1 cellular context compared by ENCODE assay signal in the genomic region with DNA sequence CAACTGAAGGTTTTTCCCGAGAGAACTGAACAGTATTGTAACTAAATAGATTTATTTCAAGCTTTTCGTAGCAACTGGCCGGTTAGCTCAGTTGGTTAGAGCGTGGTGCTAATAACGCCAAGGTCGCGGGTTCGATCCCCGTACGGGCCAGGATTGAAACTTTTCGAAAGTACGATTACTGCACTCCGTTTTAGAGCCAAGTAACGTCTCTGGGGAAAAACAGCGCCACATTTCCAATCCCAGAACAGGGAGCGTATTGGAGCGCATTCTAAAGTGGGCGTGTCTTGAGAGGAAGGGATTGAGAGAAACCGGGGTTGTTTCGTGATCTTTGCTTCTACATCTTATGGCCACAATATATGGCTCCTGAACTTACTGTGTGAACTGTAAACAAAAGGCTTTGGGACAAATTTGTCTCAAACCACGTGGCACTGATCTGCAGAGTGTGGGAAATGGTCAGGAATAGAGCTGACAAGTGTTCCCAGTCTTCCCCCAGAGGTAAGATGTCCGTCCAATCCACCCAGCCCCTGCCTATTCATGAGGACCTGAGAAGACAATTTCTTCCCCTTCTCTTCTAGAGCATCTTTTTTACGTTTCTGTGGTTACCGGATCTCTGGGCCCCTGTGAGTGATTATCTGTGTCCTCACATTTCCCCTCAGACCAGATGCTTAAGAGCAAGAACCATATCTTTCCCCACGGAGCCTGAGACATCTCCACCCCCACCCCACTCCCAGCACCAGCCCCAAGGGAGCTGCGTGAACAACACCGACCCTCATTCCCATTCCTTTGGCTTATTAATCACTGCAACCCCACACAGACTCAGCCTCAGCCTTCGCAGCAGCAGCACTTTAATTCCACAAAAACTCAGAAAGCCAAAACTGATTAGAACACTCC.
TF ChIP-seq lines count a peak whose summit lies in the region.

No MANE protein-coding gene starts in this region.

TF ChIP-seq in GM12878, 131 proteins besides CTCF, POLR2A, EP300 and RAD21 (continued from another document and continues in another):
- TF ChIP-seq, protein P1, sequence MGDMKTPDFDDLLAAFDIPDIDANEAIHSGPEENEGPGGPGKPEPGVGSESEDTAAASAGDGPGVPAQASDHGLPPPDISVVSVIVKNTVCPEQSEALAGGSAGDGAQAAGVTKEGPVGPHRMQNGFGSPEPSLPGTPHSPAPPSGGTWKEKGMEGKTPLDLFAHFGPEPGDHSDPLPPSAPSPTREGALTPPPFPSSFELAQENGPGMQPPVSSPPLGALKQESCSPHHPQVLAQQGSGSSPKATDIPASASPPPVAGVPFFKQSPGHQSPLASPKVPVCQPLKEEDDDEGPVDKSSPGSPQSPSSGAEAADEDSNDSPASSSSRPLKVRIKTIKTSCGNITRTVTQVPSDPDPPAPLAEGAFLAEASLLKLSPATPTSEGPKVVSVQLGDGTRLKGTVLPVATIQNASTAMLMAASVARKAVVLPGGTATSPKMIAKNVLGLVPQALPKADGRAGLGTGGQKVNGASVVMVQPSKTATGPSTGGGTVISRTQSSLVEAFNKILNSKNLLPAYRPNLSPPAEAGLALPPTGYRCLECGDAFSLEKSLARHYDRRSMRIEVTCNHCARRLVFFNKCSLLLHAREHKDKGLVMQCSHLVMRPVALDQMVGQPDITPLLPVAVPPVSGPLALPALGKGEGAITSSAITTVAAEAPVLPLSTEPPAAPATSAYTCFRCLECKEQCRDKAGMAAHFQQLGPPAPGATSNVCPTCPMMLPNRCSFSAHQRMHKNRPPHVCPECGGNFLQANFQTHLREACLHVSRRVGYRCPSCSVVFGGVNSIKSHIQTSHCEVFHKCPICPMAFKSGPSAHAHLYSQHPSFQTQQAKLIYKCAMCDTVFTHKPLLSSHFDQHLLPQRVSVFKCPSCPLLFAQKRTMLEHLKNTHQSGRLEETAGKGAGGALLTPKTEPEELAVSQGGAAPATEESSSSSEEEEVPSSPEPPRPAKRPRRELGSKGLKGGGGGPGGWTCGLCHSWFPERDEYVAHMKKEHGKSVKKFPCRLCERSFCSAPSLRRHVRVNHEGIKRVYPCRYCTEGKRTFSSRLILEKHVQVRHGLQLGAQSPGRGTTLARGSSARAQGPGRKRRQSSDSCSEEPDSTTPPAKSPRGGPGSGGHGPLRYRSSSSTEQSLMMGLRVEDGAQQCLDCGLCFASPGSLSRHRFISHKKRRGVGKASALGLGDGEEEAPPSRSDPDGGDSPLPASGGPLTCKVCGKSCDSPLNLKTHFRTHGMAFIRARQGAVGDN (IDR thresholded peaks at IDR 0.05) = no peak
- 0 out of 4 replicates have a peak, but pooled peaks of 1 of the 2 experiments have one; percentile 13 for TF ChIP-seq BHLHE40 (IDR thresholded peaks at IDR 0.05; ENCODE audit: borderline replicate concordance in 1 of 2, low read depth in 2 of 2, low read length in 1 of 2)
- no peak for TF ChIP-seq CHD4 (IDR thresholded peaks at IDR 0.05)
- peak; percentile 98 for TF ChIP-seq ZSCAN29 (IDR thresholded peaks at IDR 0.05)
- TF ChIP-seq, protein P2, sequence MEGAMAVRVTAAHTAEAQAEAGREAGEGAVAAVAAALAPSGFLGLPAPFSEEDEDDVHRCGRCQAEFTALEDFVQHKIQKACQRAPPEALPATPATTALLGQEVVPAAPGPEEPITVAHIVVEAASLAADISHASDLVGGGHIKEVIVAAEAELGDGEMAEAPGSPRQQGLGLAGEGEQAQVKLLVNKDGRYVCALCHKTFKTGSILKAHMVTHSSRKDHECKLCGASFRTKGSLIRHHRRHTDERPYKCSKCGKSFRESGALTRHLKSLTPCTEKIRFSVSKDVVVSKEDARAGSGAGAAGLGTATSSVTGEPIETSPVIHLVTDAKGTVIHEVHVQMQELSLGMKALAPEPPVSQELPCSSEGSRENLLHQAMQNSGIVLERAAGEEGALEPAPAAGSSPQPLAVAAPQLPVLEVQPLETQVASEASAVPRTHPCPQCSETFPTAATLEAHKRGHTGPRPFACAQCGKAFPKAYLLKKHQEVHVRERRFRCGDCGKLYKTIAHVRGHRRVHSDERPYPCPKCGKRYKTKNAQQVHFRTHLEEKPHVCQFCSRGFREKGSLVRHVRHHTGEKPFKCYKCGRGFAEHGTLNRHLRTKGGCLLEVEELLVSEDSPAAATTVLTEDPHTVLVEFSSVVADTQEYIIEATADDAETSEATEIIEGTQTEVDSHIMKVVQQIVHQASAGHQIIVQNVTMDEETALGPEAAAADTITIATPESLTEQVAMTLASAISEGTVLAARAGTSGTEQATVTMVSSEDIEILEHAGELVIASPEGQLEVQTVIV (IDR thresholded peaks at IDR 0.05; ENCODE audit: borderline replicate concordance, partially characterized antibody) = no peak
- no peak for TF ChIP-seq NR2C2 (IDR thresholded peaks at IDR 0.05; ENCODE audit: borderline replicate concordance, control insufficient read depth, insufficient read length, low read depth)
- no peak for TF ChIP-seq SUZ12 (IDR thresholded peaks at IDR 0.05; ENCODE audit: unreplicated experiment)
- TF ChIP-seq FOXM1 (IDR thresholded peaks at IDR 0.05; ENCODE audit: low read depth, low read length) = peak; percentile 79
- peak; percentile 28; the same call in 1 of the 2 replicates for TF ChIP-seq NR2F1 (conservative IDR thresholded peaks at IDR 0.05)
- TF ChIP-seq YY1 (IDR thresholded peaks at IDR 0.05; ENCODE audit: low read depth, low read length) = peak; percentile 76
- peak; percentile 30 for TF ChIP-seq IKZF1 (conservative IDR thresholded peaks at IDR 0.05)
- TF ChIP-seq FOXK2 (IDR thresholded peaks at IDR 0.05) = no peak
- TF ChIP-seq GATAD2B (conservative IDR thresholded peaks at IDR 0.05; ENCODE audit: low read depth) = no peak
- no peak for TF ChIP-seq ETV6 (conservative IDR thresholded peaks at IDR 0.05 in 1 of 2, IDR thresholded peaks at IDR 0.05 in 1 of 2; ENCODE audit: borderline replicate concordance in 1 of 2, low read depth in 1 of 2)
- TF ChIP-seq, protein P3, sequence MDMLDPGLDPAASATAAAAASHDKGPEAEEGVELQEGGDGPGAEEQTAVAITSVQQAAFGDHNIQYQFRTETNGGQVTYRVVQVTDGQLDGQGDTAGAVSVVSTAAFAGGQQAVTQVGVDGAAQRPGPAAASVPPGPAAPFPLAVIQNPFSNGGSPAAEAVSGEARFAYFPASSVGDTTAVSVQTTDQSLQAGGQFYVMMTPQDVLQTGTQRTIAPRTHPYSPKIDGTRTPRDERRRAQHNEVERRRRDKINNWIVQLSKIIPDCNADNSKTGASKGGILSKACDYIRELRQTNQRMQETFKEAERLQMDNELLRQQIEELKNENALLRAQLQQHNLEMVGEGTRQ (IDR thresholded peaks at IDR 0.05; ENCODE audit: borderline replicate concordance, low read depth, low read length) = no peak
- no peak for TF ChIP-seq ZNF622 (IDR thresholded peaks at IDR 0.05)
- TF ChIP-seq HDAC2 (IDR thresholded peaks at IDR 0.05) = no peak
- no peak for TF ChIP-seq RBBP5 (conservative IDR thresholded peaks at IDR 0.05)
- TF ChIP-seq YBX1 (IDR thresholded peaks at IDR 0.05) = no peak
- TF ChIP-seq, protein P4, sequence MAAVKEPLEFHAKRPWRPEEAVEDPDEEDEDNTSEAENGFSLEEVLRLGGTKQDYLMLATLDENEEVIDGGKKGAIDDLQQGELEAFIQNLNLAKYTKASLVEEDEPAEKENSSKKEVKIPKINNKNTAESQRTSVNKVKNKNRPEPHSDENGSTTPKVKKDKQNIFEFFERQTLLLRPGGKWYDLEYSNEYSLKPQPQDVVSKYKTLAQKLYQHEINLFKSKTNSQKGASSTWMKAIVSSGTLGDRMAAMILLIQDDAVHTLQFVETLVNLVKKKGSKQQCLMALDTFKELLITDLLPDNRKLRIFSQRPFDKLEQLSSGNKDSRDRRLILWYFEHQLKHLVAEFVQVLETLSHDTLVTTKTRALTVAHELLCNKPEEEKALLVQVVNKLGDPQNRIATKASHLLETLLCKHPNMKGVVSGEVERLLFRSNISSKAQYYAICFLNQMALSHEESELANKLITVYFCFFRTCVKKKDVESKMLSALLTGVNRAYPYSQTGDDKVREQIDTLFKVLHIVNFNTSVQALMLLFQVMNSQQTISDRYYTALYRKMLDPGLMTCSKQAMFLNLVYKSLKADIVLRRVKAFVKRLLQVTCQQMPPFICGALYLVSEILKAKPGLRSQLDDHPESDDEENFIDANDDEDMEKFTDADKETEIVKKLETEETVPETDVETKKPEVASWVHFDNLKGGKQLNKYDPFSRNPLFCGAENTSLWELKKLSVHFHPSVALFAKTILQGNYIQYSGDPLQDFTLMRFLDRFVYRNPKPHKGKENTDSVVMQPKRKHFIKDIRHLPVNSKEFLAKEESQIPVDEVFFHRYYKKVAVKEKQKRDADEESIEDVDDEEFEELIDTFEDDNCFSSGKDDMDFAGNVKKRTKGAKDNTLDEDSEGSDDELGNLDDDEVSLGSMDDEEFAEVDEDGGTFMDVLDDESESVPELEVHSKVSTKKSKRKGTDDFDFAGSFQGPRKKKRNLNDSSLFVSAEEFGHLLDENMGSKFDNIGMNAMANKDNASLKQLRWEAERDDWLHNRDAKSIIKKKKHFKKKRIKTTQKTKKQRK (IDR thresholded peaks at IDR 0.05; ENCODE audit: low read depth, low read length) = no peak
- peak; percentile 75; the same call in 1 of the 2 replicates for TF ChIP-seq PML (IDR thresholded peaks at IDR 0.05; ENCODE audit: low read length)
- TF ChIP-seq, protein P5, sequence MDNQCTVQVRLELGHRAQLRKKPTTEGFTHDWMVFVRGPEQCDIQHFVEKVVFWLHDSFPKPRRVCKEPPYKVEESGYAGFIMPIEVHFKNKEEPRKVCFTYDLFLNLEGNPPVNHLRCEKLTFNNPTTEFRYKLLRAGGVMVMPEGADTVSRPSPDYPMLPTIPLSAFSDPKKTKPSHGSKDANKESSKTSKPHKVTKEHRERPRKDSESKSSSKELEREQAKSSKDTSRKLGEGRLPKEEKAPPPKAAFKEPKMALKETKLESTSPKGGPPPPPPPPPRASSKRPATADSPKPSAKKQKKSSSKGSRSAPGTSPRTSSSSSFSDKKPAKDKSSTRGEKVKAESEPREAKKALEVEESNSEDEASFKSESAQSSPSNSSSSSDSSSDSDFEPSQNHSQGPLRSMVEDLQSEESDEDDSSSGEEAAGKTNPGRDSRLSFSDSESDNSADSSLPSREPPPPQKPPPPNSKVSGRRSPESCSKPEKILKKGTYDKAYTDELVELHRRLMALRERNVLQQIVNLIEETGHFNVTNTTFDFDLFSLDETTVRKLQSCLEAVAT (IDR thresholded peaks at IDR 0.05) = no peak
- TF ChIP-seq, protein P6, sequence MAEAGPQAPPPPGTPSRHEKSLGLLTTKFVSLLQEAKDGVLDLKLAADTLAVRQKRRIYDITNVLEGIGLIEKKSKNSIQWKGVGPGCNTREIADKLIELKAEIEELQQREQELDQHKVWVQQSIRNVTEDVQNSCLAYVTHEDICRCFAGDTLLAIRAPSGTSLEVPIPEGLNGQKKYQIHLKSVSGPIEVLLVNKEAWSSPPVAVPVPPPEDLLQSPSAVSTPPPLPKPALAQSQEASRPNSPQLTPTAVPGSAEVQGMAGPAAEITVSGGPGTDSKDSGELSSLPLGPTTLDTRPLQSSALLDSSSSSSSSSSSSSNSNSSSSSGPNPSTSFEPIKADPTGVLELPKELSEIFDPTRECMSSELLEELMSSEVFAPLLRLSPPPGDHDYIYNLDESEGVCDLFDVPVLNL (IDR thresholded peaks at IDR 0.05; ENCODE audit: low read depth, low read length) = no peak
- no peak for TF ChIP-seq RCOR1 (conservative IDR thresholded peaks at IDR 0.05; ENCODE audit: low read depth, low read length)
- no peak for TF ChIP-seq MTA2 (IDR thresholded peaks at IDR 0.05; ENCODE audit: low read depth)
- no peak for TF ChIP-seq KLF5 (IDR thresholded peaks at IDR 0.05; ENCODE audit: partially characterized antibody)
- TF ChIP-seq ZNF384 (IDR thresholded peaks at IDR 0.05; ENCODE audit: borderline replicate concordance, low read depth, low read length) = no peak
- no peak for TF ChIP-seq EZH2 (IDR thresholded peaks at IDR 0.05; ENCODE audit: borderline replicate concordance, control insufficient read depth, low read depth, low read length)
- TF ChIP-seq, protein P7, sequence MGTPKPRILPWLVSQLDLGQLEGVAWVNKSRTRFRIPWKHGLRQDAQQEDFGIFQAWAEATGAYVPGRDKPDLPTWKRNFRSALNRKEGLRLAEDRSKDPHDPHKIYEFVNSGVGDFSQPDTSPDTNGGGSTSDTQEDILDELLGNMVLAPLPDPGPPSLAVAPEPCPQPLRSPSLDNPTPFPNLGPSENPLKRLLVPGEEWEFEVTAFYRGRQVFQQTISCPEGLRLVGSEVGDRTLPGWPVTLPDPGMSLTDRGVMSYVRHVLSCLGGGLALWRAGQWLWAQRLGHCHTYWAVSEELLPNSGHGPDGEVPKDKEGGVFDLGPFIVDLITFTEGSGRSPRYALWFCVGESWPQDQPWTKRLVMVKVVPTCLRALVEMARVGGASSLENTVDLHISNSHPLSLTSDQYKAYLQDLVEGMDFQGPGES (IDR thresholded peaks at IDR 0.05) = no peak
- TF ChIP-seq, protein P8, sequence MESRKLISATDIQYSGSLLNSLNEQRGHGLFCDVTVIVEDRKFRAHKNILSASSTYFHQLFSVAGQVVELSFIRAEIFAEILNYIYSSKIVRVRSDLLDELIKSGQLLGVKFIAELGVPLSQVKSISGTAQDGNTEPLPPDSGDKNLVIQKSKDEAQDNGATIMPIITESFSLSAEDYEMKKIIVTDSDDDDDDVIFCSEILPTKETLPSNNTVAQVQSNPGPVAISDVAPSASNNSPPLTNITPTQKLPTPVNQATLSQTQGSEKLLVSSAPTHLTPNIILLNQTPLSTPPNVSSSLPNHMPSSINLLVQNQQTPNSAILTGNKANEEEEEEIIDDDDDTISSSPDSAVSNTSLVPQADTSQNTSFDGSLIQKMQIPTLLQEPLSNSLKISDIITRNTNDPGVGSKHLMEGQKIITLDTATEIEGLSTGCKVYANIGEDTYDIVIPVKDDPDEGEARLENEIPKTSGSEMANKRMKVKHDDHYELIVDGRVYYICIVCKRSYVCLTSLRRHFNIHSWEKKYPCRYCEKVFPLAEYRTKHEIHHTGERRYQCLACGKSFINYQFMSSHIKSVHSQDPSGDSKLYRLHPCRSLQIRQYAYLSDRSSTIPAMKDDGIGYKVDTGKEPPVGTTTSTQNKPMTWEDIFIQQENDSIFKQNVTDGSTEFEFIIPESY (IDR thresholded peaks at IDR 0.05) = no peak
- no peak for TF ChIP-seq KAT2A (conservative IDR thresholded peaks at IDR 0.05; ENCODE audit: control insufficient read depth, low read depth, low read length)
- no peak for TF ChIP-seq MYB (IDR thresholded peaks at IDR 0.05; ENCODE audit: borderline replicate concordance, low read depth, low read length)
- TF ChIP-seq CBX5 (IDR thresholded peaks at IDR 0.05; ENCODE audit: low read depth) = no peak; the same call in 1 of the 2 replicates
- TF ChIP-seq TARDBP (IDR thresholded peaks at IDR 0.05; ENCODE audit: borderline replicate concordance) = peak; percentile 98
- no peak for TF ChIP-seq BRCA1 (IDR thresholded peaks at IDR 0.05; ENCODE audit: low read depth, low read length)
- TF ChIP-seq, protein P9, sequence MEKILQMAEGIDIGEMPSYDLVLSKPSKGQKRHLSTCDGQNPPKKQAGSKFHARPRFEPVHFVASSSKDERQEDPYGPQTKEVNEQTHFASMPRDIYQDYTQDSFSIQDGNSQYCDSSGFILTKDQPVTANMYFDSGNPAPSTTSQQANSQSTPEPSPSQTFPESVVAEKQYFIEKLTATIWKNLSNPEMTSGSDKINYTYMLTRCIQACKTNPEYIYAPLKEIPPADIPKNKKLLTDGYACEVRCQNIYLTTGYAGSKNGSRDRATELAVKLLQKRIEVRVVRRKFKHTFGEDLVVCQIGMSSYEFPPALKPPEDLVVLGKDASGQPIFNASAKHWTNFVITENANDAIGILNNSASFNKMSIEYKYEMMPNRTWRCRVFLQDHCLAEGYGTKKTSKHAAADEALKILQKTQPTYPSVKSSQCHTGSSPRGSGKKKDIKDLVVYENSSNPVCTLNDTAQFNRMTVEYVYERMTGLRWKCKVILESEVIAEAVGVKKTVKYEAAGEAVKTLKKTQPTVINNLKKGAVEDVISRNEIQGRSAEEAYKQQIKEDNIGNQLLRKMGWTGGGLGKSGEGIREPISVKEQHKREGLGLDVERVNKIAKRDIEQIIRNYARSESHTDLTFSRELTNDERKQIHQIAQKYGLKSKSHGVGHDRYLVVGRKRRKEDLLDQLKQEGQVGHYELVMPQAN (conservative IDR thresholded peaks at IDR 0.05) = peak; percentile 22; the same call in 1 of the 2 replicates
- 0 out of 2 replicates have a peak, but pooled peaks have one; percentile 27 for TF ChIP-seq TAF1 (IDR thresholded peaks at IDR 0.05; ENCODE audit: borderline replicate concordance, low read depth, low read length)
